In genomic region chr10:99540673-99541531, GRCh38 we compare ENCODE assay signal across 13 cellular contexts. TPM values are rescaled to one million over a fixed set of nuclear protein-coding genes. Genes with fewer than 3 reads are reported as not detected.
DNase-seq lines count a peak whose midpoint lies in the region; ATAC-seq, FAIRE-seq and TF ChIP-seq lines count a peak whose summit lies in the region.
"Had no signal": no experiment of that assay in that cellular context is flagged by ENCODE, and none has a peak within 500 bp of the region (broad histone marks: within the 10 kb centered on the region; RNA-seq: fewer than 3 reads in every experiment).

No MANE protein-coding gene starts in this region.

- intact Hi-C loops in pancreas (cut with DNase I) = no loop called here

- WGBS in pancreas, 2 donors = 2 to 3% methylated on average over 46 to 47 of the region's 47 CpGs

- H3K27ac ChIP-seq in pancreas = no peak overlapping the region

- H3K36me3 ChIP-seq in pancreas = no peaks in the 10 kb centered on the region
- no peaks in the 10 kb centered on the region for H3K36me3 ChIP-seq in BE2C

- H3K4me3 ChIP-seq in epithelial cell of esophagus (ENCODE audit: low read length) (no peak overlapping the region), pancreas (peak overlapping the region; percentile 12 to 48 (median 22)), BE2C (ENCODE audit: low read depth, low read length) (no peak overlapping the region)

- H3K27me3 ChIP-seq in pancreas (peaks cover 0 to 31% (median 7%) of the 10 kb centered on the region in 4 donors), BE2C (peaks cover 86% of the 10 kb centered on the region)

- DNase-seq in DMS53 treated with DMSO at 0.1 percent for 48 hours (lab: John Stamatoyannopoulos, UW; ENCODE audit: unreplicated experiment) (peak; percentile 36), epithelial cell of esophagus (ENCODE audit: low read depth) (peak; percentile 32), pancreas (peak; percentile 48 to 85 (median 62)), erythroblast (lab: John Stamatoyannopoulos, UW) (no peak), BE2C (no peak), AG08395 (ENCODE audit: low spot score) (no peak)
- DNase-seq: activated CD4-positive, CD25-positive, alpha-beta regulatory T cell; DMS79 treated with DMSO at 0.1 percent for 48 hours; effector memory CD4-positive, alpha-beta T cell; Karpas-422 had no signal

- no peak for FAIRE-seq in pancreas (lab: Jason Lieb, UNC)

- no peak for TF ChIP-seq EP300 in Ishikawa (IDR thresholded peaks at IDR 0.05; ENCODE audit: borderline replicate concordance)

- no peak for TF ChIP-seq POLR2A in erythroblast (IDR thresholded peaks at IDR 0.05; ENCODE audit: low read length)

- no peak for TF ChIP-seq RAD21 in Ishikawa (IDR thresholded peaks at IDR 0.05; ENCODE audit: low read depth)

- TF ChIP-seq CTCF in epithelial cell of esophagus (IDR thresholded peaks at IDR 0.05; ENCODE audit: insufficient read depth, low read depth, low read length, missing control alignments) (peak; percentile 7), pancreas (IDR thresholded peaks at IDR 0.05) (no peak), BE2C (IDR thresholded peaks at IDR 0.05; ENCODE audit: low read depth, low read length) (no peak)

- ATAC-seq in pancreas (peak; percentile 91 to 96 (median 94)), GM21526 (IDR thresholded peaks at IDR 0.05; ENCODE audit: low FRiP score, unreplicated experiment) (no peak)

- H3K9me3 ChIP-seq in pancreas = no peaks in the 10 kb centered on the region
- H3K9me3 ChIP-seq in BE2C = no peaks in the 10 kb centered on the region

- H3K4me1 ChIP-seq in pancreas (peaks cover 0 to 5% (median 0%) of the 10 kb centered on the region in 3 donors), BE2C (no peaks in the 10 kb centered on the region)

TF ChIP-seq in Ishikawa, 13 proteins besides CTCF, POLR2A, EP300 and RAD21:
- TF ChIP-seq FOXM1 (IDR thresholded peaks at IDR 0.05; ENCODE audit: borderline replicate concordance, low read depth) (no peak), TCF12 (IDR thresholded peaks at IDR 0.05; ENCODE audit: low read depth) (peak; percentile 36; the same call in 1 of the 2 replicates), REST (IDR thresholded peaks at IDR 0.05; ENCODE audit: low read depth) (no peak), CREB1 (IDR thresholded peaks at IDR 0.05; ENCODE audit: low read depth) (no peak), TEAD4 (IDR thresholded peaks at IDR 0.05) (no peak), ZBTB7A (IDR thresholded peaks at IDR 0.05; ENCODE audit: low read depth) (peak; percentile 82), MAX (IDR thresholded peaks at IDR 0.05) (no peak; the same call in 1 of the 2 replicates), YY1 (IDR thresholded peaks at IDR 0.05; ENCODE audit: low read depth) (no peak), TAF1 (IDR thresholded peaks at IDR 0.05; ENCODE audit: low read depth) (peak; percentile 35; the same call in 1 of the 2 replicates), USF1 (IDR thresholded peaks at IDR 0.05) (no peak), NFIC (IDR thresholded peaks at IDR 0.05) (no peak), EGR1 (IDR thresholded peaks at IDR 0.05) (no peak), CEBPB (IDR thresholded peaks at IDR 0.05) (no peak)
TF ChIP-seq in Ishikawa: peak in this region for 3.

RNA-seq across cellular contexts. Expression of gene NKX2-3, which starts 8.2 kb away (rescaled TPM):
- 1 to 10 TPM in 3 of 6 donors, under 1 TPM in 3; 0.28 to 2.3 (median 1.2) TPM for total RNA-seq in pancreas
- polyA plus RNA-seq in pancreas = 1 to 10 TPM; 1.0 to 6.2 TPM
- polyA plus RNA-seq in BE2C (2012; ENCODE audit: insufficient read depth, insufficient read length, low read depth) = not detected
- total RNA-seq: activated naive CD4-positive, alpha-beta T cell treated with anti-CD3 and anti-CD28 coated beads, Interleukin-2, amount 50 U/mL, for 72 hours had no signal

Comparison
In these comparisons a context has a peak if more than half of its experiments do, and no peak if none do; other contexts are left out.
1. DNase-seq: peak in DMS53 treated with DMSO at 0.1 percent for 48 hours (single experiment), epithelial cell of esophagus (single experiment) and pancreas (6 of 6); none in erythroblast (0 of 2), BE2C (single experiment) and AG08395 (single experiment).
2. H3K4me3 ChIP-seq: peak in pancreas (4 of 4); none in epithelial cell of esophagus (single experiment) and BE2C (single experiment).